ENCODE assay signal across 16 cellular contexts in the genomic region with DNA sequence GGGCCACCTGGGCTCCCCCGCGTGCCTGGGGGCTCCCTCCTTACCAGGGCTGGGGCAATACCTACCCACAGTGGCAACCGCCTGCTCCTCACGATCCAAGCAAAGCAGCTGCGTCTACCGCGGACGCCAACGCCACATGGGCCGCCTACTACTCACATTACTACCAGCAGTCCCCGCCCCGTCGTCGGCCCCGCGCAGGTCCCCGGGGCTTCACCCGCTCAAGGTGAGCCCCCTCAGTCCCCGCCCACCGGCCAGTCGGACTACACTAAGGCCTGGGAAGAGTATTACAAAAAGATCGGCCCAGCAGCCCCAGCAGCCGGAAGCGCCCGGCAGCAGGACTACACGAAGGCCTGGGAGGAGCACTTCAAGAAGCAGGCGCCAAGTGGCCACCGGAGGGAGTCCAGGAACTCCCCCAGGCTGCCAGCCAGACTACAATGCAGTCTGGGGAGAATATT.
A peak's percentile ranks its signal among the peaks of the same experiment; 100 is the strongest.
DNase-seq lines count a peak whose midpoint lies in the region; ATAC-seq, FAIRE-seq and TF ChIP-seq lines count a peak whose summit lies in the region.
"Had no signal": no experiment of that assay in that cellular context is flagged by ENCODE, and none has a peak within 500 bp of the region (broad histone marks: within the 10 kb centered on the region; RNA-seq: fewer than 3 reads in every experiment).

No MANE protein-coding gene starts in this region.

- no peaks in the 10 kb centered on the region for H3K27me3 ChIP-seq in right atrium auricular region
- H3K27me3 ChIP-seq in NT2/D1 (ENCODE audit: insufficient read depth, insufficient read length) = no peaks in the 10 kb centered on the region
- no peaks in the 10 kb centered on the region for H3K27me3 ChIP-seq in foreskin keratinocyte
- no peaks in the 10 kb centered on the region for H3K27me3 ChIP-seq in testis
- H3K27me3 ChIP-seq: vagina had no signal

- TF ChIP-seq CTCF in right atrium auricular region (IDR thresholded peaks at IDR 0.05) = no peak
- TF ChIP-seq CTCF in foreskin keratinocyte (conservative IDR thresholded peaks at IDR 0.05) = peak; percentile 27
- TF ChIP-seq CTCF in testis (IDR thresholded peaks at IDR 0.05) = no peak

- 25 to 49% methylated on average over 5 to 28 of the region's 28 CpGs for WGBS in testis, 2 donors

- H3K4me1 ChIP-seq in right atrium auricular region (no peaks in the 10 kb centered on the region), NT2/D1 (ENCODE audit: insufficient read depth, insufficient read length) (no peaks in the 10 kb centered on the region), foreskin keratinocyte (peaks cover 3% of the 10 kb centered on the region), testis (no peaks in the 10 kb centered on the region)
- H3K4me1 ChIP-seq: vagina had no signal

- TF ChIP-seq POLR2A in testis (IDR thresholded peaks at IDR 0.05) = no peak

- H3K27ac ChIP-seq in right atrium auricular region (no peak overlapping the region), foreskin keratinocyte (no peak overlapping the region), testis (no peak overlapping the region)
- H3K27ac ChIP-seq: vagina had no signal

- H3K9ac ChIP-seq in NT2/D1 (ENCODE audit: insufficient read length, low read depth) = no peak overlapping the region

- intact Hi-C loops in Right ventricle myocardium inferior (cut with DNase I) = no loop called here
- intact Hi-C loops in testis (cut with DNase I; ENCODE audit: low total_unique reads) = no loop called here

- H3K9me3 ChIP-seq in right atrium auricular region (no peaks in the 10 kb centered on the region), NT2/D1 (ENCODE audit: insufficient read depth, low read length) (peaks cover 5% of the 10 kb centered on the region; the same call in 1 of the 2 replicates), testis (no peaks in the 10 kb centered on the region)
- H3K9me3 ChIP-seq: vagina had no signal

- no peak for ATAC-seq in Right ventricle myocardium inferior
- peak; percentile 16 for ATAC-seq in foreskin keratinocyte
- ATAC-seq: activated CD8-positive, alpha-beta T cell treated with anti-CD3 and anti-CD28 coated beads, Interleukin-2, amount 10 ng/mL, durations not matched to agents 7 days and 5 days; K562; stimulated activated effector memory CD8-positive, alpha-beta T cell treated with anti-CD3 and anti-CD28 coated beads, Interleukin-12 subunit alpha, Interleukin-12 subunit beta, amount 100 ng/mL, for 72 hours had no signal

- no peaks in the 10 kb centered on the region for H3K36me3 ChIP-seq in right atrium auricular region
- H3K36me3 ChIP-seq in NT2/D1 (ENCODE audit: insufficient read depth, insufficient read length, low read length) = no peaks in the 10 kb centered on the region
- H3K36me3 ChIP-seq in testis (ENCODE audit: low read depth, missing control alignments) = no peaks in the 10 kb centered on the region
- H3K36me3 ChIP-seq: vagina had no signal

- FAIRE-seq in RCC 7860 (lab: Jason Lieb, UNC) = no peak
- FAIRE-seq: K562 had no signal

- H3K4me3 ChIP-seq in right atrium auricular region (no peak overlapping the region), NT2/D1 (ENCODE audit: insufficient read length, low read depth) (no peak overlapping the region), testis (peak overlapping the region; percentile 15 to 35)
- H3K4me3 ChIP-seq: K562, vagina had no signal

- DNase-seq in Right ventricle myocardium inferior (ENCODE audit: missing footprints) (peak; percentile 63), right atrium auricular region (ENCODE audit: low spot score) (no peak), NT2/D1 (ENCODE audit: low read depth, low spot score) (peak; percentile 8), foreskin keratinocyte (no peak), testis (peak; percentile 16), NCI-H1048 (lab: John Stamatoyannopoulos, UW) (no peak), nucleus accumbens (lab: John Stamatoyannopoulos, UW) (no peak), RCC 7860 (ENCODE audit: low spot score) (no peak)
- DNase-seq: activated CD8-positive, alpha-beta T cell treated with anti-CD3 and anti-CD28 coated beads, Interleukin-2, amount 10 ng/mL, durations not matched to agents 7 days and 5 days; activated gamma-delta T cell treated with Interleukin-2 at 50 U/mL for 16 hours; AML-193; erythroblast; NCI-H187 treated with DMSO at 0.1 percent for 48 hours had no signal

Comparison
In these comparisons a context has a peak if more than half of its experiments do, and no peak if none do; other contexts are left out.
1. DNase-seq: peak in Right ventricle myocardium inferior (single experiment), NT2/D1 (single experiment) and testis (single experiment); none in right atrium auricular region (single experiment), foreskin keratinocyte (0 of 2), NCI-H1048 (single experiment), nucleus accumbens (0 of 56) and RCC 7860 (single experiment).
2. H3K4me3 ChIP-seq: peak in testis (2 of 2); none in right atrium auricular region (0 of 2) and NT2/D1 (single experiment).